Comparison of ENCODE assay signal across 7 cellular contexts in genomic region chr1:183318433-183318832, GRCh38.
DNase-seq lines count a peak whose midpoint lies in the region; ATAC-seq, FAIRE-seq and TF ChIP-seq lines count a peak whose summit lies in the region.

No MANE protein-coding gene starts in this region.

- no peak for FAIRE-seq in HTR-8/SVneo (lab: Jason Lieb, UNC)

- H3K4me1 Mint-ChIP-seq in naive thymus-derived CD8-positive, alpha-beta T cell = no peaks in the 10 kb centered on the region

- no peak overlapping the region for H3K4me3 Mint-ChIP-seq in naive thymus-derived CD8-positive, alpha-beta T cell

- no peaks in the 10 kb centered on the region for H3K9me3 Mint-ChIP-seq in naive thymus-derived CD8-positive, alpha-beta T cell

- peaks cover 13 to 44% (median 21%) of the 10 kb centered on the region in 5 donors for H3K27me3 Mint-ChIP-seq in naive thymus-derived CD8-positive, alpha-beta T cell

- peaks cover 0 to 31% (median 18%) of the 10 kb centered on the region in 4 donors for H3K4me1 ChIP-seq in tibial artery

- peak; percentile 82 to 83 for TF ChIP-seq CTCF in tibial artery (IDR thresholded peaks at IDR 0.05)

- H3K27ac ChIP-seq in tibial artery = peak overlapping the region; percentile 73 to 82

- no peaks in the 10 kb centered on the region for H3K27me3 ChIP-seq in tibial artery

- H3K36me3 Mint-ChIP-seq in naive thymus-derived CD8-positive, alpha-beta T cell = no peaks in the 10 kb centered on the region

- peak; percentile 78 for ATAC-seq in GM19025 (IDR thresholded peaks at IDR 0.05; ENCODE audit: low read depth, unreplicated experiment)
- ATAC-seq in naive thymus-derived CD8-positive, alpha-beta T cell = no peak

- peak; percentile 82 for DNase-seq in HTR-8/SVneo (ENCODE audit: insufficient read length, low spot score)
- peak; percentile 53 to 93 for DNase-seq in T47D (ENCODE audit: low read depth in 1 of 2, low spot score in 1 of 2)
- peak; percentile 70 for DNase-seq in kidney glomerular epithelial cell (lab: John Stamatoyannopoulos, UW)
- DNase-seq in tibial artery = peak; percentile 88 to 91
- DNase-seq in activated effector memory CD4-positive, alpha-beta T cell treated with Interleukin-2 at 50 U/mL for 16 hours = no peak
- DNase-seq in naive thymus-derived CD8-positive, alpha-beta T cell = no peak

- POLR2A ChIA-PET in naive thymus-derived CD8-positive, alpha-beta T cell (lab: Charles Lee) = no interaction called here

- no peak overlapping the region for H3K4me3 ChIP-seq in tibial artery

- H3K36me3 ChIP-seq in tibial artery = no peaks in the 10 kb centered on the region

- intact Hi-C loops in tibial artery (cut with DNase I; ENCODE audit: low total_unique reads) = loop anchor here (2.0 kb wide), 1 partner anchor 36 kb away; no protein-coding TSS in a partner anchor

- in situ Hi-C loops in T47D (cut with HindIII; ENCODE audit: low pct_unique_long_range_greater_than_20kb, low sequenced_read_pairs) = no loop called here

- H3K9me3 ChIP-seq in tibial artery = no peaks in the 10 kb centered on the region

- H3K27ac Mint-ChIP-seq in naive thymus-derived CD8-positive, alpha-beta T cell = no peak overlapping the region

Comparison
In these comparisons a context has a peak if more than half of its experiments do, and no peak if none do; other contexts are left out.
1. DNase-seq: peak in HTR-8/SVneo (single experiment), T47D (2 of 2), kidney glomerular epithelial cell (single experiment) and tibial artery (2 of 2); none in activated effector memory CD4-positive, alpha-beta T cell treated with Interleukin-2 at 50 U/mL for 16 hours (single experiment) and naive thymus-derived CD8-positive, alpha-beta T cell (0 of 10).